9 cellular contexts compared by ENCODE assay signal in the genomic region with DNA sequence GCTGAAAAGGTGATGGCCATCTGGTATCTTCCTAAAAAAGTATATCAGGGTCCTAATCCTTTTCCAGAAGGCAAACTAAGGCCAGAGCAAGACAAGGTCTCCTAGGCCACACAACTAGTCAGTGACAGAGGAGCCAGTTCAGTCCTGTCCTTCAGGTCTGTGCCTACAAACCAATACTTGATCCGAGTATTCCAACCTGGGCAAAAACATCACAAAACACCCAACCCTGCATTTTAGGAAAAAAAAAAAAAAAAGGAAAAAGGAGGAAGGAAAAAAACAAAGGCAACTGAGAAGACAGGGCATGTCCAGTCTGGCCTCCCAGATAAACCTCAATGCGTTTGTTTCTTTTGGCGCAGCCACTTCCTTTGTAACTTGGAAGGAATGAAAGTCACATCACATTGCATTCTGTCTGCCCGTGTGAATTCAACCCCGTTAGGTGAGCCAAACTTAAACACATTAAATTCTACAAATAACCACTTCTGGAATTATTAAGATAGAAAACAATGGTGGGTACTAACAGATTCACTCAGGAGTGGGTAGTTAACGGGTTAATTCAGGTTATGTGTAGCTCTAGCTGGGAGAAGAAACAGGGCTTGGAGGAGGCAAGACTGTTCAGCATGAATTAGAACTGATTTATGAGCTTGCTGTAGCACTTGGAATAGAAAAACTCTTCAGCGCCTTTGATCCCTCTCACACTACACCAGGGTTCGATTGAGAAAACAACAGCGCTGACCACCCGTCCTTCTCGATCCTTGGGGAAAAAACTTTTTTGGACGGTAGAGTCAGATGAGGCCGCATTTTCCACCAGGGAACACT. TPM values are rescaled to one million over a fixed set of nuclear protein-coding genes. Genes with fewer than 3 reads are reported as not detected.
DNase-seq lines count a peak whose midpoint lies in the region; ATAC-seq and TF ChIP-seq lines count a peak whose summit lies in the region.
"Had no signal": no experiment of that assay in that cellular context is flagged by ENCODE, and none has a peak within 500 bp of the region (broad histone marks: within the 10 kb centered on the region; RNA-seq: fewer than 3 reads in every experiment).

No MANE protein-coding gene starts in this region.

- TSS peak; percentile 68 for BruUV-seq in MCF 10A (replicated peaks; lab: Mats Ljungman, UMichigan)

- no peaks in the 10 kb centered on the region for H3K9me3 Mint-ChIP-seq in CD4-positive, alpha-beta T cell
- no peaks in the 10 kb centered on the region for H3K9me3 Mint-ChIP-seq in MCF 10A (ENCODE audit: unreplicated experiment)

- peaks cover 10% of the 10 kb centered on the region for H3K4me1 Mint-ChIP-seq in CD4-positive, alpha-beta T cell (ENCODE audit: low read depth)
- peaks cover 17% of the 10 kb centered on the region for H3K4me1 Mint-ChIP-seq in MCF 10A (ENCODE audit: insufficient read depth, unreplicated experiment)

- H3K27me3 ChIP-seq in CD4-positive, alpha-beta T cell (ENCODE audit: control insufficient read depth, insufficient read depth, low read length), result peaks cover 26% of the 10 kb centered on the region

- no peak overlapping the region for H3K27ac ChIP-seq in CD4-positive, alpha-beta T cell (ENCODE audit: low read depth, low read length)
- peak overlapping the region; percentile 17 for H3K27ac ChIP-seq in substantia nigra (ENCODE audit: low read depth, low read length, poor library complexity, severe bottlenecking)
- H3K27ac ChIP-seq: neutrophil had no signal

- H3K4me3 Mint-ChIP-seq in CD4-positive, alpha-beta T cell, result peak overlapping the region; percentile 84
- H3K4me3 Mint-ChIP-seq in MCF 10A (ENCODE audit: unreplicated experiment), result peak overlapping the region; percentile 78

- ATAC-seq in CD4-positive, alpha-beta T cell (ENCODE audit: poor library complexity), result no peak
- ATAC-seq in GM21390 (IDR thresholded peaks at IDR 0.05; ENCODE audit: unreplicated experiment), result peak; percentile 9

- H3K9me3 ChIP-seq in CD4-positive, alpha-beta T cell (ENCODE audit: control insufficient read depth, low read length), result no peaks in the 10 kb centered on the region
- H3K9me3 ChIP-seq: neutrophil had no signal

- intact Hi-C loops in CD4-positive, alpha-beta T cell (cut with DNase I, micrococcal nuclease), result no loop called here
- intact Hi-C loops in MCF 10A (cut with micrococcal nuclease), result loop anchor here (1.0 kb wide), 1 partner anchor 53 kb away; a partner anchor contains a TSS

- H3K27me3 Mint-ChIP-seq in CD4-positive, alpha-beta T cell, result peaks cover 62% of the 10 kb centered on the region
- no peaks in the 10 kb centered on the region for H3K27me3 Mint-ChIP-seq in MCF 10A (ENCODE audit: insufficient read depth, unreplicated experiment)

- no peaks in the 10 kb centered on the region for H3K36me3 Mint-ChIP-seq in CD4-positive, alpha-beta T cell (ENCODE audit: low read depth)
- no peaks in the 10 kb centered on the region for H3K36me3 Mint-ChIP-seq in MCF 10A (ENCODE audit: insufficient read depth, unreplicated experiment)

- no peak for TF ChIP-seq CTCF in CD4-positive, alpha-beta T cell (IDR thresholded peaks at IDR 0.05)
- TF ChIP-seq CTCF in MCF 10A (IDR thresholded peaks at IDR 0.05; ENCODE audit: unreplicated experiment), result no peak

- no peak overlapping the region for H3K27ac Mint-ChIP-seq in CD4-positive, alpha-beta T cell
- peak overlapping the region; percentile 96 for H3K27ac Mint-ChIP-seq in MCF 10A (ENCODE audit: low read depth, unreplicated experiment)

- POLR2A ChIA-PET in CD4-positive, alpha-beta T cell (lab: Charles Lee), result interaction anchor here (0.6 to 1.0 kb wide), 2 partner anchors 27 to 53 kb away, joined by 3 to 4 read pairs; a partner anchor contains a TSS
- POLR2A ChIA-PET in MCF 10A (lab: Yijun Ruan, JAX), result interaction anchor here (0.7 to 3.4 kb wide), 9 partner anchors 11 to 151 kb away, joined by 3 to 36 read pairs (median 5); a partner anchor contains a TSS

- no peak for DNase-seq in CD4-positive, alpha-beta T cell
- peak; percentile 75 for DNase-seq in NCI-H1092 treated with DMSO at 0.1 percent for 48 hours (lab: John Stamatoyannopoulos, UW)
- DNase-seq in MCF 10A (ENCODE audit: unreplicated experiment), result peak; percentile 87
- peak; percentile 91 for DNase-seq in left kidney (ENCODE audit: low read depth, low spot score)
- no peak for DNase-seq in substantia nigra (lab: John Stamatoyannopoulos, UW)
- DNase-seq in HK-2 (ENCODE audit: unreplicated experiment), result no peak
- no peak for DNase-seq in activated effector memory CD4-positive, alpha-beta T cell treated with anti-CD3 and anti-CD28 coated beads, Interleukin-2, amount 50 U/mL, for 16 hours

- CTCF ChIA-PET in CD4-positive, alpha-beta T cell (lab: Charles Lee), result no interaction called here
- CTCF ChIA-PET in MCF 10A (lab: Yijun Ruan, JAX), result interaction anchor here (0.6 to 1.5 kb wide), 5 partner anchors 9 to 262 kb away, joined by 3 to 5 read pairs (median 3); a partner anchor contains a TSS

RNA-seq across cellular contexts. Expression of a gene that starts 43.0 kb away (rescaled TPM):
- 10 to 100 TPM; 15.5 to 17.1 TPM for total RNA-seq in CD4-positive, alpha-beta T cell
- 10.1 and 11.5 TPM in 2 replicates for total RNA-seq in MCF 10A (2022)

RNA-seq across cellular contexts. Expression of a gene that starts 53.4 kb away (rescaled TPM):
- total RNA-seq in CD4-positive, alpha-beta T cell, result 10 to 100 TPM; 18.5 to 20.1 TPM
- 49.0 and 58.4 TPM in 2 replicates for total RNA-seq in MCF 10A (2022)

Comparison
In these comparisons a context has a peak if more than half of its experiments do, and no peak if none do; other contexts are left out.
1. DNase-seq: peak in NCI-H1092 treated with DMSO at 0.1 percent for 48 hours (single experiment), MCF 10A (single experiment) and left kidney (single experiment); none in CD4-positive, alpha-beta T cell (0 of 10), substantia nigra (0 of 49), HK-2 (single experiment) and activated effector memory CD4-positive, alpha-beta T cell treated with anti-CD3 and anti-CD28 coated beads, Interleukin-2, amount 50 U/mL, for 16 hours (single experiment).